20 cellular contexts compared by ENCODE assay signal in genomic region chr3:197365621-197366020, GRCh38.
"Had no signal": no experiment of that assay in that cellular context is flagged by ENCODE, and none has a peak within 500 bp of the region (broad histone marks: within the 10 kb centered on the region; RNA-seq: fewer than 3 reads in every experiment).

No MANE protein-coding gene starts in this region.

- H3K36me3 ChIP-seq: ascending aorta, breast epithelium, esophagus squamous epithelium, gastroesophageal sphincter, pancreas, right atrium auricular region, thoracic aorta, upper lobe of left lung had no signal

- DNase-seq: activated CD4-positive, alpha-beta T cell treated with anti-CD3 and anti-CD28 coated beads, Interleukin-2, amount 10 ng/mL, durations not matched to agents 7 days and 5 days; activated T-cell treated with anti-CD3 and anti-CD28 coated beads, Interleukin-2, amount 50 U/mL, for 24 hours; effector memory CD8-positive, alpha-beta T cell; esophagus squamous epithelium; hypothalamus; nephron progenitor cell; pancreas; psoas muscle; stimulated activated CD4-positive, alpha-beta T cell treated with anti-CD3 and anti-CD28 coated beads, Interleukin-4, amount 100 ng/mL, for 24 hours; stimulated activated naive CD4-positive, alpha-beta T cell treated with Interleukin-2 at 50 U/mL for 16 hours; T1000; upper lobe of left lung had no signal

- H3K4me1 ChIP-seq: pancreas had no signal

- H3K27ac ChIP-seq: gastroesophageal sphincter, pancreas, psoas muscle, right atrium auricular region, upper lobe of left lung had no signal

- H3K4me3 ChIP-seq: ascending aorta, breast epithelium, dorsolateral prefrontal cortex, esophagus squamous epithelium, gastroesophageal sphincter, pancreas, psoas muscle, right atrium auricular region, thoracic aorta, upper lobe of left lung had no signal

- H3K27me3 ChIP-seq: ascending aorta, breast epithelium, dorsolateral prefrontal cortex, esophagus squamous epithelium, gastroesophageal sphincter, pancreas, right atrium auricular region, upper lobe of left lung had no signal

- H3K9me3 ChIP-seq: ascending aorta, gastroesophageal sphincter, pancreas, psoas muscle, right atrium auricular region, thoracic aorta had no signal

- ATAC-seq: activated naive CD4-positive, alpha-beta T cell treated with anti-CD3 and anti-CD28 coated beads, Interleukin-2, amount 50 U/mL, for 72 hours; activated T-helper 17 cell treated with anti-CD3 and anti-CD28 coated beads, Interleukin-2, amount 50 U/mL, for 72 hours; effector memory CD8-positive, alpha-beta T cell; gastroesophageal sphincter; pancreas; psoas muscle had no signal
